In genomic region chr17:44757918-44758413, GRCh38 we compare ENCODE assay signal across 1 cellular context.
TF ChIP-seq lines count a peak whose summit lies in the region.

No MANE protein-coding gene starts in this region.

TF ChIP-seq in HepG2, 621 proteins besides CTCF, POLR2A, EP300 and RAD21:
- no peak for TF ChIP-seq ZSCAN30 (CRISPR knock-in tag; IDR thresholded peaks at IDR 0.05)
- TF ChIP-seq ZNF678 (CRISPR knock-in tag; IDR thresholded peaks at IDR 0.05) = no peak
- TF ChIP-seq ZFP36L1 (CRISPR knock-in tag; IDR thresholded peaks at IDR 0.05) = no peak
- TF ChIP-seq ZNF737 (CRISPR knock-in tag; IDR thresholded peaks at IDR 0.05; ENCODE audit: borderline replicate concordance) = no peak
- no peak for TF ChIP-seq ZBTB8A (CRISPR knock-in tag; IDR thresholded peaks at IDR 0.05; ENCODE audit: borderline replicate concordance, low read depth)
- TF ChIP-seq ZFP36 (IDR thresholded peaks at IDR 0.05; ENCODE audit: borderline replicate concordance, low read depth, low read length, partially characterized antibody) = no peak
- no peak for TF ChIP-seq CCAR2 (optimal IDR thresholded peaks at IDR 0.05; ENCODE audit: low read depth, low read length)
- no peak for TF ChIP-seq MLXIP (CRISPR knock-in tag; IDR thresholded peaks at IDR 0.05; ENCODE audit: borderline replicate concordance)
- TF ChIP-seq ZFYVE20 (CRISPR knock-in tag; IDR thresholded peaks at IDR 0.05; ENCODE audit: borderline replicate concordance, low read depth) = no peak
- no peak for TF ChIP-seq ZFP36L2 (CRISPR knock-in tag; IDR thresholded peaks at IDR 0.05)
- TF ChIP-seq ZNF484 (CRISPR knock-in tag; IDR thresholded peaks at IDR 0.05; ENCODE audit: borderline replicate concordance, low read depth) = no peak
- no peak for TF ChIP-seq ZNF878 (CRISPR knock-in tag; IDR thresholded peaks at IDR 0.05)
- TF ChIP-seq PLRG1 (conservative IDR thresholded peaks at IDR 0.05) = no peak
- TF ChIP-seq ZNF800 (CRISPR knock-in tag; IDR thresholded peaks at IDR 0.05) = no peak
